Comparison of ENCODE assay signal across 8 cellular contexts in genomic region chr12:21248679-21249078, GRCh38.
DNase-seq lines count a peak whose midpoint lies in the region; TF ChIP-seq lines count a peak whose summit lies in the region.

No MANE protein-coding gene starts in this region.

- no peak overlapping the region for H3K27ac Mint-ChIP-seq in HFFc6

- H3K4me1 Mint-ChIP-seq in HFFc6 (ENCODE audit: low read depth): no peaks in the 10 kb centered on the region

- H3K9me3 ChIP-seq in PC-9 (ENCODE audit: insufficient read depth, low read depth): 0 out of 2 replicates have a peak, but pooled peaks cover 3% of the 10 kb centered on the region

- H3K4me1 ChIP-seq in PC-9 (replicated peaks; ENCODE audit: insufficient read depth): no peaks in the 10 kb centered on the region

- no peak overlapping the region for H3K4me2 ChIP-seq in PC-9

- no peak overlapping the region for H3K4me3 Mint-ChIP-seq in HFFc6

- no peak overlapping the region for H3K4me3 ChIP-seq in PC-9

- no peaks in the 10 kb centered on the region for H3K27me3 ChIP-seq in PC-9 (ENCODE audit: insufficient read depth, low read depth)

- H3K9me3 Mint-ChIP-seq in HFFc6: no peaks in the 10 kb centered on the region

- no peaks in the 10 kb centered on the region for H3K36me3 Mint-ChIP-seq in HFFc6 (ENCODE audit: low read depth)

- H3K9me2 ChIP-seq in PC-9 (ENCODE audit: insufficient read depth): no peaks in the 10 kb centered on the region

- H4K20me1 ChIP-seq in PC-9 (ENCODE audit: insufficient read depth): no peaks in the 10 kb centered on the region

- H2AFZ ChIP-seq in PC-9: no peak overlapping the region

- no peaks in the 10 kb centered on the region for H3K27me3 Mint-ChIP-seq in HFFc6 (ENCODE audit: insufficient read depth)

- no peaks in the 10 kb centered on the region for H3K36me3 ChIP-seq in PC-9 (ENCODE audit: low read depth)

- intact Hi-C loops in PC-9 (cut with micrococcal nuclease; ENCODE audit: unreplicated experiment): loop anchor here (1.0 to 5.0 kb wide), 2 partner anchors 189 to 434 kb away; partner anchors contain the start of gene PYROXD1

- H3F3A ChIP-seq in PC-9 (ENCODE audit: insufficient read depth, low read depth): no peaks in the 10 kb centered on the region

- no peaks in the 10 kb centered on the region for H3K79me2 ChIP-seq in PC-9 (ENCODE audit: low read depth)

- DNase-seq in DMS114 treated with DMSO at 0.1 percent for 48 hours (lab: John Stamatoyannopoulos, UW; ENCODE audit: unreplicated experiment) (peak; percentile 26), HFFc6 (no peak), PC-9 (no peak), kidney glomerular epithelial cell (lab: John Stamatoyannopoulos, UW) (peak; percentile 45), ureter (ENCODE audit: low spot score) (no peak), mucosa of gallbladder (ENCODE audit: low spot score) (no peak), C1 segment of cervical spinal cord (lab: John Stamatoyannopoulos, UW) (no peak)
- DNase-seq in activated CD4-positive, alpha-beta T cell treated with anti-CD3 and anti-CD28 coated beads for 48 hours: no peak

- BruUV-seq in PC-9 (replicated peaks; lab: Mats Ljungman, UMichigan): no TSS peak

- H3K27ac ChIP-seq in PC-9: no peak overlapping the region

- POLR2A ChIA-PET in PC-9 (lab: Charles Lee; ENCODE audit: unreplicated experiment): no interaction called here

- CTCF ChIA-PET in PC-9 (lab: Charles Lee): no interaction called here

- TF ChIP-seq CTCF in HFFc6 (IDR thresholded peaks at IDR 0.05): peak; percentile 56
- peak; percentile 57; the same call in 1 of the 2 replicates for TF ChIP-seq CTCF in PC-9 (conservative IDR thresholded peaks at IDR 0.05)

Comparison
In these comparisons a context has a peak if more than half of its experiments do, and no peak if none do; other contexts are left out.
1. DNase-seq: peak in DMS114 treated with DMSO at 0.1 percent for 48 hours (single experiment) and kidney glomerular epithelial cell (single experiment); none in HFFc6 (single experiment), PC-9 (0 of 2), ureter (single experiment), mucosa of gallbladder (single experiment), activated CD4-positive, alpha-beta T cell treated with anti-CD3 and anti-CD28 coated beads for 48 hours (single experiment) and C1 segment of cervical spinal cord (0 of 14).